ENCODE assay signal across 8 cellular contexts in the genomic region with DNA sequence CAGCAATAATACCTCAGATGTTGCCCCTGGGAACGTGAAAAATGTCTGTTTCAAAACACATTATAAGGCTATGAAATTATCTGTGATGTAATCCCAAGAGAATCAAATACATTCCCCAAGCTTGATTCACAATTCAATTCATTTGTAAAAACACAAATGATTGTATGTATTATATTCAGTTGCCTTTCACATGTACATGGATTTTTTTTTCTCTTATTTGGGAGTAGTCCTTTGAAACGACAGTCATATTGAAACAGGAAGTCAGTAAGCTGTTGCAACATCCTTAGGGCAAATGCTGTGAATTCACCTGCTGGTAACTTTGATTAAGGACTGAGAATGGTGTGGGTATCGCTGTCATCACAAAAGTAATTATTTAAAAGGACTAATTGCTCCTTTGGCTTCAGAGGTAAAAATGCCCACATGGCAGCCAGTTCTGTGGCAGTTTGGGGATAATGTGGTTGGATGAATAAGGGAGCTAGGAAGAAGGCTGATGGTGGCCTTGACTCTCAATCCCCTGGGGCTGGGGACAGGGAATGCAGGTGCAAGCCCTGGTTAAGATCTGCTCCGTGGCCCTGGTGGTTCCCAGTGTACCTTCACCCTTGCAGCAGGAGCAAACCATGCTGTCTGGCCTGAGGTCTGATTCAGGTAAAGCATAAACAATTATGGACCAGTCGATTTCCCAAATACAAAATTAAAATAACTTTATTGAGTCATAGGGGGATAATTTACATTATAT. TPM values are rescaled to one million over a fixed set of nuclear protein-coding genes. Genes with fewer than 3 reads are reported as not detected.
A peak's percentile ranks its signal among the peaks of the same experiment; 100 is the strongest.
DNase-seq lines count a peak whose midpoint lies in the region; ATAC-seq and TF ChIP-seq lines count a peak whose summit lies in the region.

No MANE protein-coding gene starts in this region.

- intact Hi-C loops in cardiac septum (cut with DNase I): no loop called here

- peaks cover 14% of the 10 kb centered on the region for H3F3A ChIP-seq in neural progenitor cell (ENCODE audit: low read depth)

- H3K4me3 ChIP-seq in GM06990 (replicated peaks; ENCODE audit: low read depth, low read length) (no peak overlapping the region), neural progenitor cell (no peak overlapping the region)

- no peaks in the 10 kb centered on the region for H3K27me3 Mint-ChIP-seq in IgD-negative memory B cell
- peaks cover 31% of the 10 kb centered on the region for H3K27me3 Mint-ChIP-seq in activated CD8-positive, alpha-beta T cell treated with anti-CD3 and anti-CD28 coated beads, Interleukin-2, amount 10 ng/mL, durations not matched to agents 7 days and 5 days (ENCODE audit: low read depth)
- peaks cover 2% of the 10 kb centered on the region for H3K27me3 Mint-ChIP-seq in neural progenitor cell (ENCODE audit: insufficient read depth, low read depth)

- H3K36me3 ChIP-seq in GM06990 (ENCODE audit: control insufficient read depth, insufficient read depth, low read length) (no peaks in the 10 kb centered on the region), neural progenitor cell (no peaks in the 10 kb centered on the region)

- H4K20me1 ChIP-seq in neural progenitor cell (ENCODE audit: low read depth): no peaks in the 10 kb centered on the region

- peak overlapping the region in 2 of 3 donors; percentile 11 to 91 for H3K27ac Mint-ChIP-seq in IgD-negative memory B cell
- H3K27ac Mint-ChIP-seq in activated CD8-positive, alpha-beta T cell treated with anti-CD3 and anti-CD28 coated beads, Interleukin-2, amount 10 ng/mL, durations not matched to agents 7 days and 5 days: no peak overlapping the region
- peak overlapping the region; percentile 50 for H3K27ac Mint-ChIP-seq in neural progenitor cell

- H3K36me3 Mint-ChIP-seq in IgD-negative memory B cell (no peaks in the 10 kb centered on the region), neural progenitor cell (no peaks in the 10 kb centered on the region)
- H3K36me3 Mint-ChIP-seq in activated CD8-positive, alpha-beta T cell treated with anti-CD3 and anti-CD28 coated beads, Interleukin-2, amount 10 ng/mL, durations not matched to agents 7 days and 5 days (ENCODE audit: low read depth): no peaks in the 10 kb centered on the region

- DNase-seq in GM06990 (ENCODE audit: extremely low read depth, insufficient read length): peak; percentile 55
- DNase-seq in activated CD8-positive, alpha-beta T cell treated with anti-CD3 and anti-CD28 coated beads, Interleukin-2, amount 10 ng/mL, durations not matched to agents 7 days and 5 days: peak; percentile 33
- no peak for DNase-seq in neural progenitor cell (ENCODE audit: low spot score)
- no peak for DNase-seq in cardiac septum (ENCODE audit: low spot score)
- no peak for DNase-seq in substantia nigra (lab: John Stamatoyannopoulos, UW)
- DNase-seq in NCI-H2171 treated with DMSO at 0.1 percent for 48 hours (lab: John Stamatoyannopoulos, UW): no peak

- no peak overlapping the region for H2AFZ ChIP-seq in neural progenitor cell (replicated peaks)

- H3K79me2 ChIP-seq in neural progenitor cell (ENCODE audit: low read depth): no peaks in the 10 kb centered on the region

- no peak overlapping the region for H3K4me2 ChIP-seq in neural progenitor cell

- CTCF ChIA-PET in activated CD8-positive, alpha-beta T cell treated with anti-CD3 and anti-CD28 coated beads, Interleukin-2, amount 10 ng/mL, durations not matched to agents 7 days and 5 days (lab: Charles Lee): interaction anchor here (1.4 kb wide), 1 partner anchor 11 kb away, joined by 4 read pairs; no protein-coding TSS in a partner anchor

- peaks cover 22% of the 10 kb centered on the region for H3K4me1 ChIP-seq in neural progenitor cell

- H3K27ac ChIP-seq in neural progenitor cell (no peak overlapping the region), substantia nigra (ENCODE audit: low read depth, low read length, poor library complexity, severe bottlenecking) (no peak overlapping the region)

- H3K9me3 Mint-ChIP-seq in IgD-negative memory B cell (no peaks in the 10 kb centered on the region), neural progenitor cell (no peaks in the 10 kb centered on the region)
- H3K9me3 Mint-ChIP-seq in activated CD8-positive, alpha-beta T cell treated with anti-CD3 and anti-CD28 coated beads, Interleukin-2, amount 10 ng/mL, durations not matched to agents 7 days and 5 days (ENCODE audit: insufficient read depth): no peaks in the 10 kb centered on the region

- no peaks in the 10 kb centered on the region for H3K9me3 ChIP-seq in neural progenitor cell (ENCODE audit: low read depth)

- no peaks in the 10 kb centered on the region for H3K27me3 ChIP-seq in GM06990 (replicated peaks; ENCODE audit: control insufficient read depth, insufficient read depth, low read length)
- H3K27me3 ChIP-seq in neural progenitor cell: no peaks in the 10 kb centered on the region

- H3K4me3 Mint-ChIP-seq in IgD-negative memory B cell (peak overlapping the region in 2 of 4 donors; percentile 38 to 80), neural progenitor cell (no peak overlapping the region)
- no peak overlapping the region for H3K4me3 Mint-ChIP-seq in activated CD8-positive, alpha-beta T cell treated with anti-CD3 and anti-CD28 coated beads, Interleukin-2, amount 10 ng/mL, durations not matched to agents 7 days and 5 days

- H3K9ac ChIP-seq in neural progenitor cell: no peak overlapping the region

- ATAC-seq in GM21515 (IDR thresholded peaks at IDR 0.05; ENCODE audit: unreplicated experiment): peak; percentile 76
- ATAC-seq in activated CD8-positive, alpha-beta T cell treated with anti-CD3 and anti-CD28 coated beads, Interleukin-2, amount 10 ng/mL, durations not matched to agents 7 days and 5 days: peak; percentile 75

- TF ChIP-seq CTCF in GM06990 (IDR thresholded peaks at IDR 0.05; ENCODE audit: insufficient read depth, low read length, poor library complexity, severe bottlenecking): no peak
- no peak for TF ChIP-seq CTCF in neural progenitor cell (IDR thresholded peaks at IDR 0.05)

- H3K4me1 Mint-ChIP-seq in IgD-negative memory B cell (peaks cover 8 to 14% (median 10%) of the 10 kb centered on the region in 3 donors), neural progenitor cell (peaks cover 18% of the 10 kb centered on the region)
- peaks cover 15% of the 10 kb centered on the region for H3K4me1 Mint-ChIP-seq in activated CD8-positive, alpha-beta T cell treated with anti-CD3 and anti-CD28 coated beads, Interleukin-2, amount 10 ng/mL, durations not matched to agents 7 days and 5 days (ENCODE audit: low read depth)

- POLR2A ChIA-PET in activated CD8-positive, alpha-beta T cell treated with anti-CD3 and anti-CD28 coated beads, Interleukin-2, amount 10 ng/mL, durations not matched to agents 7 days and 5 days (lab: Charles Lee): no interaction called here

RNA-seq across cellular contexts. Expression of gene EHF, which starts 13.3 kb away (rescaled TPM):
- not detected for polyA plus RNA-seq in IgD-negative memory B cell
- total RNA-seq in activated CD8-positive, alpha-beta T cell treated with anti-CD3 and anti-CD28 coated beads, Interleukin-2, amount 10 ng/mL, durations not matched to agents 7 days and 5 days: not detected
- 0.12 TPM in 1 of 2 replicates, not detected in the other for total RNA-seq in neural progenitor cell (ENCODE audit: low replicate concordance)
- total RNA-seq in cardiac septum: 0.08 TPM

Comparison
In these comparisons a context has a peak if more than half of its experiments do, and no peak if none do; other contexts are left out.
1. DNase-seq: peak in GM06990 (single experiment) and activated CD8-positive, alpha-beta T cell treated with anti-CD3 and anti-CD28 coated beads, Interleukin-2, amount 10 ng/mL, durations not matched to agents 7 days and 5 days (single experiment); none in neural progenitor cell (single experiment), cardiac septum (single experiment), substantia nigra (0 of 49) and NCI-H2171 treated with DMSO at 0.1 percent for 48 hours (single experiment).